In the genomic region with DNA sequence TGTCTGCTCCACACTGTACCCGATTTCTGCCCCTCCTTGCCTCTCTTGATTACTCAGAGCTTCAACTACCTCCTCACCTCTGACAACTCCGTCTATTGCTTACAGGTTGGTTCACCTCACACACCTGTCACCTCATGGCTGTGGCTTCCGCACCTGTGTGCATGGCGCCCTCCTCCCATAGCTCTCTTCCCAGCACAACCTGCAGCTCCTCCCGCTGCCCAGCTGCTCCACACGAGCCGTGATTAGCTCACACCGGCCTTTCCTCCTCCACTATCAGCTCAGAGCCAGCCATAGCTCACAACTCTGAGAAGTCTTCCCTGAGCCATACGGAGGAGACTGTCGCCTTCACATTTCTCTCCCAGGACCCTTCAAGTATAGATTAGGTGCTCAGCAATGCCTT, we compare ENCODE assay signal across 30 cellular contexts.
"Had no signal": no experiment of that assay in that cellular context is flagged by ENCODE, and none has a peak within 500 bp of the region (broad histone marks: within the 10 kb centered on the region; RNA-seq: fewer than 3 reads in every experiment).

No MANE protein-coding gene starts in this region.

- H3K27ac Mint-ChIP-seq: activated CD4-positive, alpha-beta memory T cell treated with anti-CD3 and anti-CD28 coated beads, Interleukin-2, amount 10 ng/mL, durations not matched to agents 7 days and 5 days; activated CD4-positive, alpha-beta T cell treated with anti-CD3 and anti-CD28 coated beads, Interleukin-2, amount 10 ng/mL, durations not matched to agents 7 days and 5 days; activated naive CD4-positive, alpha-beta T cell treated with anti-CD3 and anti-CD28 coated beads for 36 hours; activated naive CD4-positive, alpha-beta T cell treated with anti-CD3 and anti-CD28 coated beads, Interleukin-2, amount 50 U/mL, for 24 hours; activated naive CD8-positive, alpha-beta T cell treated with anti-CD3 and anti-CD28 coated beads for 36 hours; activated naive CD8-positive, alpha-beta T cell treated with anti-CD3 and anti-CD28 coated beads, Interleukin-2, amount 50 U/mL, for 24 hours; activated T-helper 1 cell treated with anti-CD3 and anti-CD28 coated beads, Interleukin-12 subunit alpha, Interleukin-12 subunit beta, Interleukin-2, Interleukin-4 antibody, amounts not matched to agents 30 ng/mL and 10 ng/mL and 1 ng/mL, durations not matched to agents 14 hours and 24 hours and 36 hours; activated T-helper 2 cell treated with anti-CD3 and anti-CD28 coated beads, Interferon-gamma antibody, Interleukin-2, Interleukin-4, amounts not matched to agents 10 μg/mL and 5 μg/mL and 100 μg/mL, durations not matched to agents 14 hours and 24 hours and 36 hours had no signal

- H3K36me3 Mint-ChIP-seq: activated naive CD4-positive, alpha-beta T cell treated with anti-CD3 and anti-CD28 coated beads, Interleukin-2, amount 50 U/mL, for 24 hours; activated naive CD8-positive, alpha-beta T cell treated with anti-CD3 and anti-CD28 coated beads for 36 hours had no signal

- H3K4me3 ChIP-seq: adrenal gland, body of pancreas, esophagus squamous epithelium, gastroesophageal sphincter had no signal

- H3K9me3 ChIP-seq: adrenal gland, body of pancreas, esophagus squamous epithelium, gastroesophageal sphincter had no signal

- H3K27ac ChIP-seq: adrenal gland, body of pancreas, epithelial cell of prostate, esophagus squamous epithelium, gastroesophageal sphincter had no signal

- H3K36me3 ChIP-seq: adrenal gland, esophagus squamous epithelium, gastroesophageal sphincter had no signal

- ATAC-seq: activated naive CD8-positive, alpha-beta T cell treated with anti-CD3 and anti-CD28 coated beads, Interleukin-2, amount 50 U/mL, for 24 hours; body of pancreas; gastroesophageal sphincter had no signal

- DNase-seq: activated CD4-positive, alpha-beta memory T cell treated with anti-CD3 and anti-CD28 coated beads, Interleukin-2, amount 10 ng/mL, durations not matched to agents 7 days and 5 days; activated CD4-positive, alpha-beta T cell treated with anti-CD3 and anti-CD28 coated beads for 1 hour; activated CD4-positive, alpha-beta T cell treated with anti-CD3 and anti-CD28 coated beads for 4 hours; activated CD4-positive, alpha-beta T cell treated with anti-CD3 and anti-CD28 coated beads, Interleukin-2, amount 10 ng/mL, durations not matched to agents 7 days and 5 days; activated CD4-positive, alpha-beta T cell treated with anti-CD3 and anti-CD28 coated beads, Interleukin-2, amount 50 U/mL, for 4 hours; activated effector memory CD4-positive, alpha-beta T cell treated with anti-CD3 and anti-CD28 coated beads, Interleukin-2, amount 50 U/mL, for 16 hours; activated naive CD4-positive, alpha-beta T cell treated with anti-CD3 and anti-CD28 coated beads for 36 hours; activated naive CD8-positive, alpha-beta T cell treated with anti-CD3 and anti-CD28 coated beads for 36 hours; activated naive CD8-positive, alpha-beta T cell treated with anti-CD3 and anti-CD28 coated beads, Interleukin-2, amount 50 U/mL, for 24 hours; activated T-cell treated with anti-CD3 and anti-CD28 coated beads, Interleukin-2, amount 50 U/mL, for 1 hour; activated T-cell treated with anti-CD3 and anti-CD28 coated beads, Interleukin-2, amount 50 U/mL, for 48 hours; adrenal gland; amygdala; aorta; body of pancreas; caudate nucleus; cortex of kidney; dermis blood vessel endothelial cell; effector CD4-positive, alpha-beta T cell; esophagus squamous epithelium; foreskin melanocyte; T-helper 2 cell had no signal

- H3K9me3 Mint-ChIP-seq: activated CD4-positive, alpha-beta memory T cell treated with anti-CD3 and anti-CD28 coated beads, Interleukin-2, amount 10 ng/mL, durations not matched to agents 7 days and 5 days; activated naive CD4-positive, alpha-beta T cell treated with anti-CD3 and anti-CD28 coated beads, Interleukin-2, amount 50 U/mL, for 24 hours had no signal

- H3K4me1 ChIP-seq: adrenal gland, body of pancreas, esophagus squamous epithelium had no signal

- FAIRE-seq: colon, endometrium, endothelial cell of umbilical vein had no signal

- H3K27me3 ChIP-seq: adrenal gland, body of pancreas, gastroesophageal sphincter had no signal

- H3K4me3 Mint-ChIP-seq: activated CD4-positive, alpha-beta memory T cell treated with anti-CD3 and anti-CD28 coated beads, Interleukin-2, amount 10 ng/mL, durations not matched to agents 7 days and 5 days; activated CD4-positive, alpha-beta T cell treated with anti-CD3 and anti-CD28 coated beads, Interleukin-2, amount 10 ng/mL, durations not matched to agents 7 days and 5 days; activated naive CD4-positive, alpha-beta T cell treated with anti-CD3 and anti-CD28 coated beads for 36 hours; activated naive CD4-positive, alpha-beta T cell treated with anti-CD3 and anti-CD28 coated beads, Interleukin-2, amount 50 U/mL, for 24 hours; activated naive CD8-positive, alpha-beta T cell treated with anti-CD3 and anti-CD28 coated beads for 36 hours; activated naive CD8-positive, alpha-beta T cell treated with anti-CD3 and anti-CD28 coated beads, Interleukin-2, amount 50 U/mL, for 24 hours; activated T-helper 1 cell treated with anti-CD3 and anti-CD28 coated beads, Interleukin-12 subunit alpha, Interleukin-12 subunit beta, Interleukin-2, Interleukin-4 antibody, amounts not matched to agents 30 ng/mL and 10 ng/mL and 1 ng/mL, durations not matched to agents 14 hours and 24 hours and 36 hours had no signal

- H3K4me1 Mint-ChIP-seq: activated CD4-positive, alpha-beta memory T cell treated with anti-CD3 and anti-CD28 coated beads, Interleukin-2, amount 10 ng/mL, durations not matched to agents 7 days and 5 days; activated CD4-positive, alpha-beta T cell treated with anti-CD3 and anti-CD28 coated beads, Interleukin-2, amount 10 ng/mL, durations not matched to agents 7 days and 5 days; activated naive CD4-positive, alpha-beta T cell treated with anti-CD3 and anti-CD28 coated beads, Interleukin-2, amount 50 U/mL, for 24 hours; activated naive CD8-positive, alpha-beta T cell treated with anti-CD3 and anti-CD28 coated beads for 36 hours; activated naive CD8-positive, alpha-beta T cell treated with anti-CD3 and anti-CD28 coated beads, Interleukin-2, amount 50 U/mL, for 24 hours had no signal
